1 cellular context compared by ENCODE assay signal in the genomic region with DNA sequence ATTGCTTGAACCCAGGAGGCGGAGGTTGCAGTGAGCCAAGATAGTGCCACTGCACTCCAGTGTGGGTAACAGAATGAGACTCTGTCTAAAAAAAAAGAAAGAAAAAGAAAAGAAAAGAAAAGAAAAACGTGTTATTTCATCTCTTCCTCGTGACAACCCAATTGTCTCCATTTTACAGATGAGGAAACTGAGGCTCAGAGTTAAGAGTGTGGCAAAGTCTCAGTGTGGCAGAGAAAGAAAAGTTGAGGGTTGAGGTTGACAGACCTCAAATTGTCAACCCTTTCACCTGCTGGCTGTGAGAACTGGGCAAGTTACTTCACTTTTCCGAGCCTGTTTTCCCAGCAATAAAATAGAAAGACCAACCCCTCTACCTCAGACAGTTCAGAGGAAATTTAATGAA.
TF ChIP-seq lines count a peak whose summit lies in the region.

No MANE protein-coding gene starts in this region.

TF ChIP-seq in K562, 482 proteins besides CTCF, POLR2A, EP300 and RAD21:
- TF ChIP-seq RBM25 (IDR thresholded peaks at IDR 0.05; ENCODE audit: low read depth, low read length, severe bottlenecking) (peak; percentile 63), FOXK1 (CRISPR knock-in tag; IDR thresholded peaks at IDR 0.05; ENCODE audit: borderline replicate concordance) (no peak)
